Comparison of ENCODE assay signal across 15 cellular contexts in the genomic region with DNA sequence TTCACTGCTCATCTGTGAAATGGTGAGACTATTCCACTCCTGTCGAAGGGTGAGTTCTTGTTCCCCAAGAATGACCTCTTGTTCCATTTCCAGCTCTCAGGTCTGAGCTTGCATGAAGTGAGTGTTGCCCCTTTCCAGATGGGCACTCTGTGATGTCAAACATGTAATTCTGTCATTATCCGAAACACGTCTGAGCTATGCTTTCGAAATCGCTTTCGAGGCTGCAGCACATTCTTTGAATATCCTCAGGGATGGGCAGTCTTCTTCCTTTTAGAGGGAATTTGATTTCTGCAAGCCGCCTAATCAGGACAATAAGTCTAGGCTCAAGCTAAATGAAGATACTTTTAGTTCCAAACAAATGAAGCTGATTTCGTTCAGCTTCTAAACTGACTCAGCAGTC. TPM values are rescaled to one million over a fixed set of nuclear protein-coding genes. Genes with fewer than 3 reads are reported as not detected.
DNase-seq lines count a peak whose midpoint lies in the region; ATAC-seq and TF ChIP-seq lines count a peak whose summit lies in the region.
"Had no signal": no experiment of that assay in that cellular context is flagged by ENCODE, and none has a peak within 500 bp of the region (broad histone marks: within the 10 kb centered on the region; RNA-seq: fewer than 3 reads in every experiment).

No MANE protein-coding gene starts in this region.

- H3K4me3 ChIP-seq in AG10803 (ENCODE audit: low read length) = no peak overlapping the region
- no peak overlapping the region for H3K4me3 ChIP-seq in fibroblast of villous mesenchyme (ENCODE audit: low read depth, low read length)
- H3K4me3 ChIP-seq in sigmoid colon = peak overlapping the region in 1 of 4 donors; percentile 14
- H3K4me3 ChIP-seq: hepatocyte, tibial artery had no signal

- peaks cover 0 to 73% (median 27%) of the 10 kb centered on the region in 4 donors for H3K4me1 ChIP-seq in sigmoid colon

- TF ChIP-seq CTCF in AG10803 (conservative IDR thresholded peaks at IDR 0.05; ENCODE audit: low read length) (no peak), fibroblast of villous mesenchyme (IDR thresholded peaks at IDR 0.05; ENCODE audit: insufficient read depth, low read depth, low read length) (no peak), sigmoid colon (IDR thresholded peaks at IDR 0.05) (no peak)

- intact Hi-C loops in sigmoid colon (cut with DNase I) = no loop called here

- DNase-seq in AG10803 (ENCODE audit: low read depth) (peak; percentile 84), fibroblast of villous mesenchyme (ENCODE audit: low read depth) (peak; percentile 14), sigmoid colon (no peak), NCI-H2107 treated with DMSO at 0.1 percent for 48 hours (lab: John Stamatoyannopoulos, UW; ENCODE audit: unreplicated experiment) (no peak), NCI-H1436 treated with DMSO at 0.1 percent for 48 hours (lab: John Stamatoyannopoulos, UW) (no peak)
- DNase-seq: activated CD8-positive, alpha-beta T cell treated with anti-CD3 and anti-CD28 coated beads, Interleukin-2, amount 10 ng/mL, durations not matched to agents 7 days and 5 days; activated effector memory CD4-positive, alpha-beta T cell treated with Interleukin-2 at 50 U/mL for 16 hours; NCI-H345; SK-N-SH; tibial artery had no signal

- TF ChIP-seq EP300 in sigmoid colon (IDR thresholded peaks at IDR 0.05) = peak in 1 of 4 donors; percentile 4

- TF ChIP-seq POLR2A in sigmoid colon (IDR thresholded peaks at IDR 0.05) = no peak

- H3K27ac ChIP-seq in angular gyrus (ENCODE audit: low read depth, low read length) = peak overlapping the region; percentile 88
- peak overlapping the region; percentile 37 to 81 (median 58) for H3K27ac ChIP-seq in sigmoid colon
- H3K27ac ChIP-seq: hepatocyte, tibial artery had no signal

- ATAC-seq in GM18519 (IDR thresholded peaks at IDR 0.05; ENCODE audit: low FRiP score, unreplicated experiment) (no peak), HG02759 (IDR thresholded peaks at IDR 0.05; ENCODE audit: unreplicated experiment) (no peak)
- ATAC-seq: activated CD8-positive, alpha-beta T cell treated with anti-CD3 and anti-CD28 coated beads, Interleukin-2, amount 10 ng/mL, durations not matched to agents 7 days and 5 days had no signal

- no peaks in the 10 kb centered on the region for H3K36me3 ChIP-seq in sigmoid colon
- H3K36me3 ChIP-seq: tibial artery had no signal

- no peaks in the 10 kb centered on the region for H3K9me3 ChIP-seq in sigmoid colon
- H3K9me3 ChIP-seq: SK-N-SH, tibial artery had no signal

- WGBS in sigmoid colon, 2 donors = 77 to 80% methylated on average over 8 of the region's 8 CpGs

- no peaks in the 10 kb centered on the region for H3K27me3 ChIP-seq in sigmoid colon
- H3K27me3 ChIP-seq: tibial artery had no signal

RNA-seq across cellular contexts. Expression of a gene that starts 15.1 kb away (rescaled TPM):
- total RNA-seq in fibroblast of villous mesenchyme (1.7 and 1.9 TPM in 2 replicates), sigmoid colon (100 to 1,000 TPM in 1 of 4 donors, 10 to 100 TPM in 3; 17.6 to 105 (median 25.3) TPM)
- polyA plus RNA-seq in sigmoid colon = 1 to 10 TPM in 2 of 3 donors, under 1 TPM in 1; 0.46 to 8.9 (median 1.2) TPM
- polyA plus RNA-seq: CD14-positive monocyte had no signal

Comparison
In these comparisons a context has a peak if more than half of its experiments do, and no peak if none do; other contexts are left out.
1. DNase-seq: peak in AG10803 (single experiment) and fibroblast of villous mesenchyme (single experiment); none in sigmoid colon (single experiment), NCI-H2107 treated with DMSO at 0.1 percent for 48 hours (single experiment) and NCI-H1436 treated with DMSO at 0.1 percent for 48 hours (single experiment).